In the genomic region with DNA sequence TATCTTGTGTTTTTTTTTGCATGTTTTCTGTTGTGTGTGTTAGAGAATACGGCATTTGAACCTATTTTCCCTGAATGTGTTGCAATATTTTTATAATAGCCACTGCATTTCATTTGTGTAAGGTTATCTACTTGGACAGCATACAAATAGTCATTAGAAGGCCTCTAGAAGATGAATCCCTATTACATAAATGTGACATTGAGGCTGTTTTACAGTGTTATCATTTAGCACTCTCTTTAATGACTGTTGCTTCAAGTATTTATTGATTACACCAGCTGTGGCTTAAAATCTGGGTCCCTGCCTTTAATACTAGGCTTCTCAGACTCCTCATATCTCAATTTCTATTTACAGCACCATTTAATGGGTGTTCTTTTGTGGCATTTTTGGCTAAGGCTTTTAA, we compare ENCODE assay signal across 31 cellular contexts.
"Had no signal": no experiment of that assay in that cellular context is flagged by ENCODE, and none has a peak within 500 bp of the region (broad histone marks: within the 10 kb centered on the region; RNA-seq: fewer than 3 reads in every experiment).

No MANE protein-coding gene starts in this region.

- H3K27me3 ChIP-seq: brain microvascular endothelial cell, SJCRH30 had no signal

- H3K4me2 ChIP-seq: PC-9 had no signal

- H3K4me3 ChIP-seq: PC-9, SJCRH30, SK-N-MC had no signal

- H3K27ac ChIP-seq: brain microvascular endothelial cell, PC-9, RWPE1, SJCRH30, SK-N-MC, WERI-Rb-1 had no signal

- ATAC-seq: activated CD8-positive, alpha-beta T cell treated with anti-CD3 and anti-CD28 coated beads for 36 hours; activated T-cell treated with anti-CD3 and anti-CD28 coated beads, Interleukin-2, amount 50 U/mL, for 72 hours; activated T-helper 17 cell treated with anti-CD3 and anti-CD28 coated beads, Interleukin-2, amount 50 U/mL, for 72 hours; Right ventricle myocardium inferior had no signal

- H3K36me3 ChIP-seq: brain microvascular endothelial cell, WERI-Rb-1 had no signal

- H2AFZ ChIP-seq: PC-9 had no signal

- DNase-seq: activated CD4-positive, alpha-beta T cell treated with anti-CD3 and anti-CD28 coated beads for 1 hour; activated CD4-positive, alpha-beta T cell treated with anti-CD3 and anti-CD28 coated beads, Interleukin-2, amount 10 ng/mL, durations not matched to agents 24 days and 14 days; activated CD4-positive, alpha-beta T cell treated with anti-CD3 and anti-CD28 coated beads, Interleukin-2, amount 50 U/mL, for 4 hours; activated CD4-positive, CD25-positive, alpha-beta regulatory T cell; activated CD8-positive, alpha-beta T cell treated with anti-CD3 and anti-CD28 coated beads for 36 hours; activated effector memory CD4-positive, alpha-beta T cell treated with anti-CD3 and anti-CD28 coated beads, Interleukin-2, amount 50 U/mL, for 16 hours; activated naive CD4-positive, alpha-beta T cell; activated naive CD4-positive, alpha-beta T cell treated with anti-CD3 and anti-CD28 coated beads, Interleukin-2, amount 50 U/mL, for 16 hours; activated naive CD8-positive, alpha-beta T cell treated with anti-CD3 and anti-CD28 coated beads for 36 hours; activated T-cell treated with anti-CD3 and anti-CD28 coated beads, Interleukin-2, amount 50 U/mL, for 1 hour; activated T-cell treated with anti-CD3 and anti-CD28 coated beads, Interleukin-2, amount 50 U/mL, for 72 hours; amniotic stem cell; aorta; brain microvascular endothelial cell; Karpas-422; KBM-7; NCI-H1417 treated with DMSO at 0.1 percent for 48 hours; NCI-H187 treated with DMSO at 0.1 percent for 48 hours; NCI-H2081; NCI-H2227 treated with DMSO at 0.1 percent for 48 hours; NCI-H446; NCI-H510A treated with DMSO at 0.1 percent for 48 hours; NCI-H526 treated with DMSO at 0.1 percent for 48 hours; PC-9; SJCRH30; T1000; WERI-Rb-1 had no signal
